Comparison of ENCODE assay signal across 7 cellular contexts in genomic region chr3:45596290-45596791, GRCh38. TPM values are rescaled to one million over a fixed set of nuclear protein-coding genes. Genes with fewer than 3 reads are reported as not detected.
DNase-seq lines count a peak whose midpoint lies in the region; ATAC-seq and TF ChIP-seq lines count a peak whose summit lies in the region.

No MANE protein-coding gene starts in this region.

- POLR2A ChIA-PET in HEK293 (lab: Yijun Ruan, JAX), result interaction anchor here (1.2 kb wide), 1 partner anchor 17 kb away, joined by 3 read pairs; no protein-coding TSS in a partner anchor

- peak; percentile 58 for ATAC-seq in GM18517 (IDR thresholded peaks at IDR 0.05; ENCODE audit: unreplicated experiment)

- DNase-seq in NOMO-1 treated with dmso at 0.1 percent for 144 hours (lab: John Stamatoyannopoulos, UW; ENCODE audit: unreplicated experiment), result peak; percentile 12
- no peak for DNase-seq in epithelial cell of proximal tubule (ENCODE audit: low read depth)
- no peak for DNase-seq in NCI-H82 treated with DMSO at 0.1 percent for 48 hours (lab: John Stamatoyannopoulos, UW; ENCODE audit: unreplicated experiment)
- no peak for DNase-seq in NK-92 (lab: John Stamatoyannopoulos, UW; ENCODE audit: unreplicated experiment)

- H3K9me3 ChIP-seq in HEK293 (ENCODE audit: control insufficient read depth, insufficient read depth, low read depth, low read length) (no peaks in the 10 kb centered on the region), skeletal muscle satellite cell (replicated peaks; ENCODE audit: low read length) (no peaks in the 10 kb centered on the region)

- TF ChIP-seq CTCF in HEK293 (tag by site-specific recombination; IDR thresholded peaks at IDR 0.05) (no peak), epithelial cell of proximal tubule (conservative IDR thresholded peaks at IDR 0.05; ENCODE audit: low read depth, low read length) (no peak)

- peak overlapping the region; percentile 17 for H3K4me3 ChIP-seq in HEK293 (ENCODE audit: low read depth, low read length)
- peak overlapping the region; percentile 29 for H3K4me3 ChIP-seq in epithelial cell of proximal tubule (ENCODE audit: low read depth, low read length)
- peak overlapping the region; percentile 86 for H3K4me3 ChIP-seq in skeletal muscle satellite cell (ENCODE audit: low read length)

- peak overlapping the region; percentile 92 for H3K9ac ChIP-seq in skeletal muscle satellite cell (ENCODE audit: low read depth, low read length)

- peak overlapping the region; percentile 95 for H3K4me2 ChIP-seq in skeletal muscle satellite cell (ENCODE audit: low read length)

- CTCF ChIA-PET in HEK293 (lab: Yijun Ruan, JAX), result interaction anchor here (0.6 to 2.1 kb wide), 5 partner anchors 11 to 64 kb away, joined by 3 to 8 read pairs (median 4); no protein-coding TSS in a partner anchor

- H3K4me1 ChIP-seq in HEK293 (ENCODE audit: control insufficient read depth, insufficient read depth, low read length), result 0 out of 2 replicates have a peak, but pooled peaks cover 2% of the 10 kb centered on the region
- H3K4me1 ChIP-seq in skeletal muscle satellite cell (ENCODE audit: control insufficient read depth, insufficient read depth, low read length), result peaks cover 59% of the 10 kb centered on the region

- no peak overlapping the region for H3K27ac ChIP-seq in HEK293 (ENCODE audit: extremely low read depth, low read depth, low read length)

- no peaks in the 10 kb centered on the region for H3K27me3 ChIP-seq in skeletal muscle satellite cell (ENCODE audit: control insufficient read depth, insufficient read depth, low read length)

- peaks cover 0 to 32% of the 10 kb centered on the region in 2 experiments; a peak in 1 of 3 replicates for H3K36me3 ChIP-seq in HEK293 (ENCODE audit: control insufficient read depth in 2 of 2, insufficient read depth in 1 of 2, low read length in 2 of 2)
- peaks cover 3% of the 10 kb centered on the region for H3K36me3 ChIP-seq in skeletal muscle satellite cell (ENCODE audit: insufficient read depth, low read length)

TF ChIP-seq in HEK293, 187 proteins besides CTCF, POLR2A, EP300 and RAD21:
- TF ChIP-seq ZBTB6 (tag by site-specific recombination; IDR thresholded peaks at IDR 0.05) (no peak), GLIS1 (tag by site-specific recombination; IDR thresholded peaks at IDR 0.05) (no peak), IKZF3 (tag by site-specific recombination; IDR thresholded peaks at IDR 0.05) (no peak), GLI2 (tag by site-specific recombination; IDR thresholded peaks at IDR 0.05; ENCODE audit: borderline replicate concordance, low read depth) (no peak), SCRT1 (tag by site-specific recombination; IDR thresholded peaks at IDR 0.05; ENCODE audit: borderline replicate concordance) (no peak), ZNF23 (tag by site-specific recombination; IDR thresholded peaks at IDR 0.05; ENCODE audit: borderline replicate concordance) (no peak), ZNF747 (tag by site-specific recombination; IDR thresholded peaks at IDR 0.05) (no peak), ZNF670 (tag by site-specific recombination; IDR thresholded peaks at IDR 0.05; ENCODE audit: low read depth) (no peak), ZSCAN5A (tag by site-specific recombination; IDR thresholded peaks at IDR 0.05) (no peak), ZNF692 (tag by site-specific recombination; IDR thresholded peaks at IDR 0.05) (no peak)

RNA-seq across cellular contexts. Expression of gene LIMD1, which starts 1.8 kb away (rescaled TPM):
- total RNA-seq in epithelial cell of proximal tubule, result 13.5 and 13.7 TPM in 2 replicates
- total RNA-seq in skeletal muscle satellite cell (2012; rRNA removed), result 23.8 and 26.4 TPM in 2 replicates

Comparison
In these comparisons a context has a peak if more than half of its experiments do, and no peak if none do; other contexts are left out.
1. H3K4me3 ChIP-seq: peak in every context shown above with its lines; median percentile 86 in skeletal muscle satellite cell; 29 in epithelial cell of proximal tubule; 17 in HEK293.